Comparison of ENCODE assay signal across 1 cellular context in the genomic region with DNA sequence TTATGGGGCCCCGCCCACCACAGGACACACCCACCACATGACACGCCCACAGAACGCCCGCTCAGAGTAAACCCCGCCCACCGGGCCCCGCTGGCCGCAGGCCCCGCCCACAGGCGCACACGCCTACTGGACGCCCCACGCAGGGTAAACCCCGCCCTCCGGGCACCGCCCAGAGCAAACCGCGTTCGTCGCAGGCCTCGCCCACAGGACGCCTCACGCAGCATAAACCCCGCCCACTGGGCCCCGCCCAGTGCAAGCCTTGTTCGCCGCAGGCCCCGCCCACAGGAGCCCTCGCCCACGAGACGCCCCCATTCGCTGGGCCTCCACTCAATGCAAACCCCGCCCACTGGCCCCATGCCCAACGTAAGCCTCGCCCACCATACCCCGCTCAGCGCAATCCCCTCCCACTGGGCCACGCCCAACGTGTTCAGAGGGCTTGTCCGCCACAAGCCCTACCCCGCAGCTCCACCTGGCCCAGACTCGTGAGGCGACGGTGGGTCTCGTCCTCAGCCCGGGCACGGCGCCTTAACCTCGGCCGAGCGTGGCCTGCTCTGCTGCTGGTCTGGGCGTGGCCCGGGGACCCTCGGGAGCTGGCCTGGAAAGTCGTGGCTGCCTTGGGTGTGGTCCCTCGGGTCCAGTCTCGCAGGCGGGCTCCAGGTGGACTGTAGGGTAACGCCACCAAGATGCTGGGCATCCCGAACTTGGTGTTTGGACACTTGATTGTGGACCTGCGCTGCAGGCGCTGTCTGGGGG.
A peak's percentile ranks its signal among the peaks of the same experiment; 100 is the strongest.
TF ChIP-seq lines count a peak whose summit lies in the region.

No MANE protein-coding gene starts in this region.

TF ChIP-seq in endothelial cell of umbilical vein, 7 proteins besides CTCF, POLR2A, EP300 and RAD21:
- TF ChIP-seq FOS (IDR thresholded peaks at IDR 0.05; ENCODE audit: borderline replicate concordance, insufficient read depth, low read length) (no peak), POLR2AphosphoS5 (IDR thresholded peaks at IDR 0.05; ENCODE audit: insufficient read depth, low read depth, low read length) (no peak), MAX (IDR thresholded peaks at IDR 0.05; ENCODE audit: insufficient read depth, insufficient read length) (peak; percentile 26)
TF ChIP-seq in endothelial cell of umbilical vein: peak in this region for 1.
